Comparison of ENCODE assay signal across 11 cellular contexts in genomic region chr4:183411291-183411861, GRCh38. TPM values are rescaled to one million over a fixed set of nuclear protein-coding genes. Genes with fewer than 3 reads are reported as not detected.
DNase-seq lines count a peak whose midpoint lies in the region; ATAC-seq and TF ChIP-seq lines count a peak whose summit lies in the region.
"Had no signal": no experiment of that assay in that cellular context is flagged by ENCODE, and none has a peak within 500 bp of the region (broad histone marks: within the 10 kb centered on the region; RNA-seq: fewer than 3 reads in every experiment).

No MANE protein-coding gene starts in this region.

- no peak for TF ChIP-seq POLR2A in sigmoid colon (IDR thresholded peaks at IDR 0.05)

- H3K27ac ChIP-seq in sigmoid colon: peak overlapping the region in 2 of 4 donors; percentile 8 to 59

- TF ChIP-seq EP300 in sigmoid colon (IDR thresholded peaks at IDR 0.05): no peak

- no peaks in the 10 kb centered on the region for H3K9me3 ChIP-seq in sigmoid colon

- peak; percentile 69 for DNase-seq in NAMALWA (ENCODE audit: low spot score)
- peak; percentile 57 for DNase-seq in sigmoid colon
- no peak for DNase-seq in stimulated activated CD4-positive, alpha-beta T cell treated with anti-CD3 and anti-CD28 coated beads, Interleukin-4, amount 100 ng/mL, for 4 hours
- DNase-seq in NCI-H2081 treated with DMSO at 0.1 percent for 48 hours (lab: John Stamatoyannopoulos, UW): no peak
- no peak for DNase-seq in C1 segment of cervical spinal cord (lab: John Stamatoyannopoulos, UW)
- no peak for DNase-seq in stimulated activated CD4-positive, alpha-beta T cell treated with anti-CD3 and anti-CD28 coated beads, Interleukin-2, amount 100 ng/mL, for 48 hours
- DNase-seq: HFFc6; stimulated activated CD4-positive, alpha-beta T cell treated with anti-CD3 and anti-CD28 coated beads, Interleukin-15, amount 100 ng/mL, for 24 hours had no signal

- ATAC-seq in GM19397 (IDR thresholded peaks at IDR 0.05; ENCODE audit: unreplicated experiment) (peak; percentile 78), HG02970 (IDR thresholded peaks at IDR 0.05; ENCODE audit: low FRiP score, unreplicated experiment) (peak; percentile 50)
- ATAC-seq: SK-N-SH treated with all-trans-retinoic acid at 6 μM for 48 hours had no signal

- intact Hi-C loops in sigmoid colon (cut with DNase I): no loop called here

- no peaks in the 10 kb centered on the region for H3K36me3 ChIP-seq in sigmoid colon

- WGBS in sigmoid colon, 2 donors: 65 to 68% methylated on average over 11 of the region's 11 CpGs

- peaks cover 0 to 8% (median 0%) of the 10 kb centered on the region in 4 donors for H3K4me1 ChIP-seq in sigmoid colon

- no peak overlapping the region for H3K4me3 ChIP-seq in sigmoid colon

- H3K27me3 ChIP-seq in sigmoid colon: no peaks in the 10 kb centered on the region

- TF ChIP-seq CTCF in sigmoid colon (IDR thresholded peaks at IDR 0.05): no peak

RNA-seq across cellular contexts. Expression of gene CDKN2AIP, which starts 33.1 kb away (rescaled TPM):
- total RNA-seq in sigmoid colon: 10 to 100 TPM; 17.7 to 35.0 (median 27.4) TPM
- polyA plus RNA-seq in sigmoid colon: 10 to 100 TPM; 12.9 to 14.8 (median 13.2) TPM

Comparison
In these comparisons a context has a peak if more than half of its experiments do, and no peak if none do; other contexts are left out.
1. DNase-seq: peak in NAMALWA (single experiment) and sigmoid colon (single experiment); none in stimulated activated CD4-positive, alpha-beta T cell treated with anti-CD3 and anti-CD28 coated beads, Interleukin-4, amount 100 ng/mL, for 4 hours (0 of 2), NCI-H2081 treated with DMSO at 0.1 percent for 48 hours (single experiment), C1 segment of cervical spinal cord (0 of 14) and stimulated activated CD4-positive, alpha-beta T cell treated with anti-CD3 and anti-CD28 coated beads, Interleukin-2, amount 100 ng/mL, for 48 hours (0 of 2).